In the genomic region with DNA sequence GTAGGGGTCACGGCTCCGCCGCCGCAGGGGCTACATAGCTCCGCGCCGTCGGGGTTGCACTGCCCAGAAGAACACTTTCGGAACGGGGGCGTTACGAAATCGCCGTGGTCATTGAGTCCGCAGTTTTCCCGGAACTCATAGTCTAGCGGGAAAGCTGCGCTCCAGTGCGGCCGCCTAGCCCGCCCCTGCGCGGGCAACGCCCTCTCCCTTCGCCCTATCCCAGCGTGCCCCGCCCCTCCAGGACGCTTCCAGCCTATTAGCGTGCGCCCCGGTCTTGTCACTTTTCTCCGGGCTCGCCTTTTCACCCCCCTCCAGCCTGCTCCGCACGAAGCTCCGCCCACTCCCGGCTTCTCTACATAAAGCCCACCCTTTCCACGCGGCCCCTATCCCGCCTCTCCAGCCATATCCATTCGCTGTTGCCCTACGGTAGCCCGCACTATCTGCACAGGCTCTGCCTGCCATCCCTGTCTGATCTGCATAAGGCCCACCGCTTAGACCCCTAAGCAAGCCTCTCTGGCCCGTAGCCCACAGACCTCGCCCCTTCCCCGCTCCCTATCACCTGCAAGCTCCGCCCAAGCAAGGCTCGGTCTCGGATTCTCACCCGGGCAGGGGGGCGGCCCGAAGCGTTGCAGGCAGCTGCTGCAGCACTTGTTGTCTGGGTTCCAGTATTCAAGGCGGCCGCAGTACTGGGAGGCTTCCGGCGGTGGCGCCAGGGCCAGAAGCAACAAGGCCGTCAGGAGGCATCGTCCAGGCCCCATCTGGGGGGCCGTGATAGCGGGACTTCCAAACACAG, we compare ENCODE assay signal across 1 cellular context.
TF ChIP-seq lines count a peak whose summit lies in the region.

No MANE protein-coding gene starts in this region.

TF ChIP-seq in K562, 482 proteins besides CTCF, POLR2A, EP300 and RAD21 (continued from another document and continues in another):
- TF ChIP-seq HINFP (tag; conservative IDR thresholded peaks at IDR 0.05; ENCODE audit: low read depth) (no peak), FOXK1 (CRISPR knock-in tag; IDR thresholded peaks at IDR 0.05; ENCODE audit: borderline replicate concordance) (peak; percentile 93; the same call in 1 of the 2 replicates), BHLHE40 (IDR thresholded peaks at IDR 0.05; ENCODE audit: low read length) (peak; percentile 2; the same call in 1 of the 2 replicates), ZNF830 (CRISPR knock-in tag; IDR thresholded peaks at IDR 0.05) (no peak), ZNF280A (IDR thresholded peaks at IDR 0.05; ENCODE audit: low read depth, partially characterized antibody) (no peak), ELF2 (CRISPR knock-in tag; IDR thresholded peaks at IDR 0.05) (0 out of 2 replicates have a peak, but pooled peaks have one; percentile 31), EGR1 (conservative IDR thresholded peaks at IDR 0.05) (peak; percentile 52), FIP1L1 (IDR thresholded peaks at IDR 0.05; ENCODE audit: low read depth, low read length, poor library complexity, severe bottlenecking) (peak; percentile 43), POLR2G (IDR thresholded peaks at IDR 0.05; ENCODE audit: low read depth, low read length) (peak; percentile 89), ZNF12 (CRISPR knock-in tag; IDR thresholded peaks at IDR 0.05) (0 out of 2 replicates have a peak, but pooled peaks have one; percentile 4), REST (CRISPR knock-in tag; IDR thresholded peaks at IDR 0.05; ENCODE audit: low read depth) (0 out of 2 replicates have a peak, but pooled peaks have one; percentile 2), ELF1 (tag; IDR thresholded peaks at IDR 0.05) (peak; percentile 39), MCM5 (IDR thresholded peaks at IDR 0.05; ENCODE audit: low read depth) (no peak), PHF8 (IDR thresholded peaks at IDR 0.05; ENCODE audit: borderline replicate concordance, low read length) (peak; percentile 71; the same call in 1 of the 2 replicates), SMARCA4 (IDR thresholded peaks at IDR 0.05) (no peak), MAZ (CRISPR knock-in tag; conservative IDR thresholded peaks at IDR 0.05 in 1 of 2, IDR thresholded peaks at IDR 0.05 in 1 of 2) (peak; percentile 67 to 86), SRF (CRISPR knock-in tag; IDR thresholded peaks at IDR 0.05) (peak in 1 of 2 experiments; percentile 74; a peak in 1 of 4 replicates), STAT5A (IDR thresholded peaks at IDR 0.05; ENCODE audit: borderline replicate concordance, low read length) (no peak), CHD2 (IDR thresholded peaks at IDR 0.05; ENCODE audit: low read depth, low read length) (no peak), BRD9 (IDR thresholded peaks at IDR 0.05; ENCODE audit: low read depth, partially characterized antibody) (peak; percentile 49), CTBP1 (IDR thresholded peaks at IDR 0.05; ENCODE audit: borderline replicate concordance) (peak; percentile 55), ZNF324 (CRISPR knock-in tag; IDR thresholded peaks at IDR 0.05) (no peak), THRB (CRISPR knock-in tag; conservative IDR thresholded peaks at IDR 0.05) (no peak), RUNX1 (IDR thresholded peaks at IDR 0.05; ENCODE audit: low read depth) (no peak), KDM5B (IDR thresholded peaks at IDR 0.05; ENCODE audit: insufficient replicate concordance, low read depth, low read length) (peak; percentile 89), USF2 (CRISPR knock-in tag; IDR thresholded peaks at IDR 0.05) (no peak), PTBP1 (IDR thresholded peaks at IDR 0.05; ENCODE audit: low read depth, low read length) (no peak), TBP (optimal IDR thresholded peaks at IDR 0.05; ENCODE audit: low read depth, low read length) (peak; percentile 94), RBM17 (IDR thresholded peaks at IDR 0.05; ENCODE audit: borderline replicate concordance, low read depth, low read length) (no peak), TRIM24 (IDR thresholded peaks at IDR 0.05) (0 out of 4 replicates have a peak, but pooled peaks of 1 of the 2 experiments have one; percentile 7), CBX2 (IDR thresholded peaks at IDR 0.05; ENCODE audit: insufficient read depth, low read length, poor library complexity, severe bottlenecking) (no peak), ETV5 (CRISPR knock-in tag; IDR thresholded peaks at IDR 0.05; ENCODE audit: low read depth) (peak; percentile 65), GTF3C2 (IDR thresholded peaks at IDR 0.05; ENCODE audit: borderline replicate concordance, extremely low read depth, insufficient read length) (no peak), MEF2A (IDR thresholded peaks at IDR 0.05; ENCODE audit: control insufficient read depth, low read depth, low read length) (no peak), ZBTB5 (IDR thresholded peaks at IDR 0.05) (no peak), SP1 (CRISPR knock-in tag; IDR thresholded peaks at IDR 0.05) (peak; percentile 93), GABPB1 (CRISPR knock-in tag; IDR thresholded peaks at IDR 0.05) (peak; percentile 62)
- TF ChIP-seq, protein P1, sequence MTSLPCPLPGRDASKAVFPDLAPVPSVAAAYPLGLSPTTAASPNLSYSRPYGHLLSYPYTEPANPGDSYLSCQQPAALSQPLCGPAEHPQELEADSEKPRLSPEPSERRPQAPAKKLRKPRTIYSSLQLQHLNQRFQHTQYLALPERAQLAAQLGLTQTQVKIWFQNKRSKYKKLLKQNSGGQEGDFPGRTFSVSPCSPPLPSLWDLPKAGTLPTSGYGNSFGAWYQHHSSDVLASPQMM (CRISPR knock-in tag; IDR thresholded peaks at IDR 0.05), result no peak
- TF ChIP-seq, protein P2, sequence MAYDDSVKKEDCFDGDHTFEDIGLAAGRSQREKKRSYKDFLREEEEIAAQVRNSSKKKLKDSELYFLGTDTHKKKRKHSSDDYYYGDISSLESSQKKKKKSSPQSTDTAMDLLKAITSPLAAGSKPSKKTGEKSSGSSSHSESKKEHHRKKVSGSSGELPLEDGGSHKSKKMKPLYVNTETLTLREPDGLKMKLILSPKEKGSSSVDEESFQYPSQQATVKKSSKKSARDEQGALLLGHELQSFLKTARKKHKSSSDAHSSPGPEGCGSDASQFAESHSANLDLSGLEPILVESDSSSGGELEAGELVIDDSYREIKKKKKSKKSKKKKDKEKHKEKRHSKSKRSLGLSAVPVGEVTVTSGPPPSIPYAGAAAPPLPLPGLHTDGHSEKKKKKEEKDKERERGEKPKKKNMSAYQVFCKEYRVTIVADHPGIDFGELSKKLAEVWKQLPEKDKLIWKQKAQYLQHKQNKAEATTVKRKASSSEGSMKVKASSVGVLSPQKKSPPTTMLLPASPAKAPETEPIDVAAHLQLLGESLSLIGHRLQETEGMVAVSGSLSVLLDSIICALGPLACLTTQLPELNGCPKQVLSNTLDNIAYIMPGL (CRISPR knock-in tag; IDR thresholded peaks at IDR 0.05), result peak; percentile 67; the same call in 1 of the 2 replicates
